In the genomic region with DNA sequence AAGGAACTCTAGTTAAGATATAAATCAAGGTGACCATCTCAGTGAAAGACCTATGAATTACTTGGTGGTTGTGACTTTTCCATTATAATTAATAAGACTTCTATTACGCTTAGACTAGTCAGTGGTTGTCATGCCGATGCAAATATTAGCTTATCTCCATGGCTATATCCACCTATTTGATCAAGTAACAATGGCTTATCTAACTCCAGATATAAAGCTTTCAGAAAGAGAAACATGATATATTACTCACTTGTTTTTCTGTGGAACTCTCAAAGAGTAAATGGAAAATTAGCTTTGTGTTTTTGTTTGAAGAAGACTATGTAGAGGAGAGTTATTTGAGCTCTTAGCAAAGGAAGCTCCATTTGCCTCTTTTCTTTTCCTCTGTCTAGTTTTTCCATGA, we compare ENCODE assay signal across 12 cellular contexts.
"Had no signal": no experiment of that assay in that cellular context is flagged by ENCODE, and none has a peak within 500 bp of the region (broad histone marks: within the 10 kb centered on the region; RNA-seq: fewer than 3 reads in every experiment).

No MANE protein-coding gene starts in this region.

- ATAC-seq: left ventricle myocardium superior; natural killer cell treated with Interleukin-12 subunit alpha and Interleukin-12 subunit beta and Interleukin-15 and Interleukin-18, amount 100 ng/mL, for 72 hours had no signal

- DNase-seq: activated CD4-positive, alpha-beta memory T cell treated with anti-CD3 and anti-CD28 coated beads, Interleukin-2, amount 10 ng/mL, durations not matched to agents 7 days and 5 days; activated CD4-positive, alpha-beta T cell treated with anti-CD3 and anti-CD28 coated beads for 1 hour; activated gamma-delta T cell; activated T-cell treated with anti-CD3 and anti-CD28 coated beads, Interleukin-2, amount 50 U/mL, for 48 hours; anterior cingulate cortex; left ventricle myocardium superior; mesenchymal stem cell; stimulated activated CD4-positive, alpha-beta T cell treated with anti-CD3 and anti-CD28 coated beads, Interleukin-2, amount 100 ng/mL, for 48 hours; stimulated activated naive CD4-positive, alpha-beta T cell treated with Interleukin-2 at 50 U/mL for 16 hours had no signal

- H3K27me3 Mint-ChIP-seq: activated CD4-positive, alpha-beta memory T cell treated with anti-CD3 and anti-CD28 coated beads, Interleukin-2, amount 10 ng/mL, durations not matched to agents 7 days and 5 days had no signal

- H3K27ac Mint-ChIP-seq: activated CD4-positive, alpha-beta memory T cell treated with anti-CD3 and anti-CD28 coated beads, Interleukin-2, amount 10 ng/mL, durations not matched to agents 7 days and 5 days; activated naive CD8-positive, alpha-beta T cell; natural killer cell treated with Interleukin-12 subunit alpha and Interleukin-12 subunit beta and Interleukin-15 and Interleukin-18, amount 100 ng/mL, for 72 hours; T-helper 2 cell treated with Interferon-gamma antibody and Interleukin-4, amounts not matched to agents 5 μg/mL and 100 μg/mL, for 36 hours had no signal

- H3K4me1 Mint-ChIP-seq: activated CD4-positive, alpha-beta memory T cell treated with anti-CD3 and anti-CD28 coated beads, Interleukin-2, amount 10 ng/mL, durations not matched to agents 7 days and 5 days had no signal

- H3K4me3 Mint-ChIP-seq: activated CD4-positive, alpha-beta memory T cell treated with anti-CD3 and anti-CD28 coated beads, Interleukin-2, amount 10 ng/mL, durations not matched to agents 7 days and 5 days; activated naive CD8-positive, alpha-beta T cell; natural killer cell treated with Interleukin-12 subunit alpha and Interleukin-12 subunit beta and Interleukin-15 and Interleukin-18, amount 100 ng/mL, for 72 hours; T-helper 2 cell treated with Interferon-gamma antibody and Interleukin-4, amounts not matched to agents 5 μg/mL and 100 μg/mL, for 36 hours had no signal

- H3K9me3 Mint-ChIP-seq: activated CD4-positive, alpha-beta memory T cell treated with anti-CD3 and anti-CD28 coated beads, Interleukin-2, amount 10 ng/mL, durations not matched to agents 7 days and 5 days; natural killer cell treated with Interleukin-12 subunit alpha and Interleukin-12 subunit beta and Interleukin-15 and Interleukin-18, amount 100 ng/mL, for 72 hours; T-helper 2 cell treated with Interferon-gamma antibody and Interleukin-4, amounts not matched to agents 5 μg/mL and 100 μg/mL, for 36 hours had no signal

- H3K36me3 Mint-ChIP-seq: activated naive CD8-positive, alpha-beta T cell; natural killer cell treated with Interleukin-12 subunit alpha and Interleukin-12 subunit beta and Interleukin-15 and Interleukin-18, amount 100 ng/mL, for 72 hours had no signal
